30 cellular contexts compared by ENCODE assay signal in genomic region chr12:62907561-62907960, GRCh38. TPM values are rescaled to one million over a fixed set of nuclear protein-coding genes. Genes with fewer than 3 reads are reported as not detected.
A peak's percentile ranks its signal among the peaks of the same experiment; 100 is the strongest.
DNase-seq lines count a peak whose midpoint lies in the region; ATAC-seq, FAIRE-seq and TF ChIP-seq lines count a peak whose summit lies in the region.
"Had no signal": no experiment of that assay in that cellular context is flagged by ENCODE, and none has a peak within 500 bp of the region (broad histone marks: within the 10 kb centered on the region; RNA-seq: fewer than 3 reads in every experiment).

No MANE protein-coding gene starts in this region.

- peak overlapping the region; percentile 22 for H3K27ac Mint-ChIP-seq in chondrocyte (ENCODE audit: unreplicated experiment)
- H3K27ac Mint-ChIP-seq: CD14-positive monocyte; CD8-positive, alpha-beta memory T cell had no signal

- FAIRE-seq in GM12891 (lab: Jason Lieb, UNC) = no peak
- FAIRE-seq: GM12892, GM19239 had no signal

- H3K4me2 ChIP-seq in Karpas-422 (ENCODE audit: low read depth, low read length, poor library complexity, severe bottlenecking) (no peak overlapping the region), hepatocyte (no peak overlapping the region)
- H3K4me2 ChIP-seq: KMS-11 had no signal

- peak overlapping the region; percentile 62 for H3K27ac ChIP-seq in substantia nigra (ENCODE audit: low read depth, low read length, poor library complexity, severe bottlenecking)
- H3K27ac ChIP-seq in Karpas-422 (ENCODE audit: low read length) = no peak overlapping the region
- no peak overlapping the region for H3K27ac ChIP-seq in hepatocyte
- H3K27ac ChIP-seq: KMS-11 had no signal

- H3K4me1 ChIP-seq in Karpas-422 (ENCODE audit: low read length) (no peaks in the 10 kb centered on the region), mucosa of descending colon (ENCODE audit: low read depth) (no peaks in the 10 kb centered on the region), hepatocyte (ENCODE audit: insufficient read depth) (no peaks in the 10 kb centered on the region)
- H3K4me1 ChIP-seq: BE2C had no signal

- no peak overlapping the region for H3K4me3 ChIP-seq in Karpas-422 (ENCODE audit: low read length)
- H3K4me3 ChIP-seq in mucosa of descending colon = no peak overlapping the region
- H3K4me3 ChIP-seq in hepatocyte = no peak overlapping the region

- no peaks in the 10 kb centered on the region for H3K79me2 ChIP-seq in Karpas-422 (ENCODE audit: low read length)
- H3K79me2 ChIP-seq in hepatocyte = peaks cover 43% of the 10 kb centered on the region

- H3K27me3 ChIP-seq in Karpas-422 (ENCODE audit: low read length) = no peaks in the 10 kb centered on the region
- no peaks in the 10 kb centered on the region for H3K27me3 ChIP-seq in hepatocyte

- no peak for DNase-seq in GM12891 (ENCODE audit: insufficient read length, low spot score)
- DNase-seq in RPMI8226 = peak; percentile 62
- no peak for DNase-seq in chondrocyte (ENCODE audit: low spot score)
- no peak for DNase-seq in substantia nigra (lab: John Stamatoyannopoulos, UW)
- DNase-seq in Karpas-422 = no peak
- DNase-seq in NCI-H2227 (lab: John Stamatoyannopoulos, UW; ENCODE audit: unreplicated experiment) = no peak
- no peak for DNase-seq in mucosa of descending colon
- no peak for DNase-seq in hepatocyte (ENCODE audit: low spot score)
- DNase-seq: 8988T; ACHN; BE2C; CD8-positive, alpha-beta memory T cell; DMS 273 treated with DMSO at 0.1 percent for 48 hours; DMS79; EL; GF-D8; IMR-90; NCI-H1092; NCI-H1417 treated with DMSO at 0.1 percent for 48 hours; NCI-H1694 treated with DMSO at 0.1 percent for 48 hours; NCI-H2081; NCI-H2171 treated with DMSO at 0.1 percent for 48 hours; NCI-H524; SHP77 treated with DMSO at 0.1 percent for 48 hours had no signal

- no peak for TF ChIP-seq CTCF in chondrocyte (IDR thresholded peaks at IDR 0.05)
- TF ChIP-seq CTCF in mucosa of descending colon (IDR thresholded peaks at IDR 0.05) = no peak
- no peak for TF ChIP-seq CTCF in hepatocyte (IDR thresholded peaks at IDR 0.05; ENCODE audit: poor library complexity)

- no peak overlapping the region for H3K9ac ChIP-seq in Karpas-422 (ENCODE audit: low read length)
- H3K9ac ChIP-seq: KMS-11 had no signal

- no peak overlapping the region for H3K4me3 Mint-ChIP-seq in chondrocyte (ENCODE audit: unreplicated experiment)
- H3K4me3 Mint-ChIP-seq: CD14-positive monocyte; CD8-positive, alpha-beta memory T cell had no signal

- H3K27me3 Mint-ChIP-seq in chondrocyte (ENCODE audit: low read depth) = no peaks in the 10 kb centered on the region

- no peaks in the 10 kb centered on the region for H3K9me2 ChIP-seq in Karpas-422 (replicated peaks; ENCODE audit: insufficient read depth, low read length)
- no peaks in the 10 kb centered on the region for H3K9me2 ChIP-seq in hepatocyte (replicated peaks; ENCODE audit: insufficient read depth)

- no peak for TF ChIP-seq POLR2A in GM12891 (IDR thresholded peaks at IDR 0.05; ENCODE audit: low read depth, low read length)

- H3K36me3 ChIP-seq in Karpas-422 (ENCODE audit: insufficient read depth, low read length) (no peaks in the 10 kb centered on the region), mucosa of descending colon (ENCODE audit: low read depth) (no peaks in the 10 kb centered on the region), hepatocyte (replicated peaks; ENCODE audit: insufficient read depth, low read depth) (no peaks in the 10 kb centered on the region)
- H3K36me3 ChIP-seq: BE2C had no signal

- no peaks in the 10 kb centered on the region for H4K20me1 ChIP-seq in Karpas-422 (ENCODE audit: insufficient read depth, low read depth, low read length)
- H4K20me1 ChIP-seq in hepatocyte (ENCODE audit: insufficient read depth, poor library complexity, severe bottlenecking) = no peaks in the 10 kb centered on the region

- no peak for ATAC-seq in mucosa of descending colon
- ATAC-seq: HCT116, Panc1 had no signal

- peaks cover 47% of the 10 kb centered on the region for H3K4me1 Mint-ChIP-seq in chondrocyte (ENCODE audit: low read depth)
- H3K4me1 Mint-ChIP-seq: CD8-positive, alpha-beta memory T cell had no signal

- intact Hi-C loops in mucosa of descending colon (cut with DNase I, micrococcal nuclease) = no loop called here

- peaks cover 9% of the 10 kb centered on the region for H3K36me3 Mint-ChIP-seq in chondrocyte (ENCODE audit: low read depth)
- H3K36me3 Mint-ChIP-seq: CD8-positive, alpha-beta memory T cell had no signal

- H3K9me3 Mint-ChIP-seq in chondrocyte (ENCODE audit: low read depth) = no peaks in the 10 kb centered on the region
- H3K9me3 Mint-ChIP-seq: CD14-positive monocyte; CD8-positive, alpha-beta memory T cell had no signal

- WGBS in hepatocyte (ENCODE audit: low lambda C conversion rate, missing lambda C conversion rate) = 62% methylated on average over 2 of the region's 2 CpGs

- H3K9me3 ChIP-seq in Karpas-422 (ENCODE audit: low read length) (no peaks in the 10 kb centered on the region), mucosa of descending colon (no peaks in the 10 kb centered on the region), hepatocyte (ENCODE audit: low read depth) (no peaks in the 10 kb centered on the region)
- H3K9me3 ChIP-seq: BE2C had no signal

- H2AFZ ChIP-seq in Karpas-422 (ENCODE audit: low read length) = no peak overlapping the region
- H2AFZ ChIP-seq in hepatocyte = no peak overlapping the region

TF ChIP-seq in GM12891, 5 proteins besides CTCF, POLR2A, EP300 and RAD21:
- TF ChIP-seq POLR2AphosphoS5 (IDR thresholded peaks at IDR 0.05; ENCODE audit: low read depth, low read length) = no peak
- no peak for TF ChIP-seq TAF1 (IDR thresholded peaks at IDR 0.05; ENCODE audit: low read depth, low read length)
- TF ChIP-seq POU2F2 (IDR thresholded peaks at IDR 0.05; ENCODE audit: low read depth, low read length) = no peak
- no peak for TF ChIP-seq PAX5 (IDR thresholded peaks at IDR 0.05; ENCODE audit: insufficient read depth, low read length, severe bottlenecking)
- TF ChIP-seq SPI1 (IDR thresholded peaks at IDR 0.05; ENCODE audit: low read depth, low read length) = peak; percentile 27; the same call in 1 of the 2 replicates

RNA-seq across cellular contexts. Expression of gene PPM1H, which starts 27.4 kb away (rescaled TPM):
- polyA plus RNA-seq in GM12891 (2012; ENCODE audit: low read depth, missing spikeins) = 0.72 TPM
- total RNA-seq in chondrocyte (34.3 to 55.9 TPM (median 44.8 TPM) in 3 replicates), mucosa of descending colon (1 to 10 TPM; 4.9 to 6.1 (median 5.8) TPM), hepatocyte (19.6 and 21.8 TPM in 2 replicates)
- 0.22 and 0.65 TPM in 2 replicates for total RNA-seq in Karpas-422 (2014; rRNA removed; shearing (Covaris generic); ENCODE audit: low replicate concordance)
- polyA plus RNA-seq in hepatocyte = 9.2 TPM in 2 replicates
- polyA plus RNA-seq: CD8-positive, alpha-beta memory T cell had no signal
